ENCODE assay signal across 11 cellular contexts in genomic region chr2:25960920-25961319, GRCh38. TPM values are rescaled to one million over a fixed set of nuclear protein-coding genes. Genes with fewer than 3 reads are reported as not detected.
DNase-seq lines count a peak whose midpoint lies in the region; ATAC-seq and TF ChIP-seq lines count a peak whose summit lies in the region.
"Had no signal": no experiment of that assay in that cellular context is flagged by ENCODE, and none has a peak within 500 bp of the region (broad histone marks: within the 10 kb centered on the region; RNA-seq: fewer than 3 reads in every experiment).

No MANE protein-coding gene starts in this region.

- ATAC-seq in GM23338: no peak

- H3K4me3 ChIP-seq in GM23338: no peak overlapping the region
- H3K4me3 ChIP-seq in OCI-LY7 (ENCODE audit: low read depth, low read length, poor library complexity, severe bottlenecking): no peak overlapping the region
- no peak overlapping the region for H3K4me3 ChIP-seq in dorsolateral prefrontal cortex
- no peak overlapping the region for H3K4me3 ChIP-seq in parathyroid adenoma (ENCODE audit: low read depth, low read length)
- H3K4me3 ChIP-seq: transverse colon had no signal

- H3K9ac ChIP-seq in parathyroid adenoma: no peak overlapping the region

- TF ChIP-seq CTCF in GM23338 (conservative IDR thresholded peaks at IDR 0.05; ENCODE audit: low read depth in 2 of 2) (no peak), OCI-LY7 (conservative IDR thresholded peaks at IDR 0.05; ENCODE audit: low read length) (no peak), dorsolateral prefrontal cortex (IDR thresholded peaks at IDR 0.05 in 54 of 56, conservative IDR thresholded peaks at IDR 0.05 in 2 of 56; ENCODE audit: low read depth in 1 of 56, partially characterized antibody in 56 of 56) (no peak), parathyroid adenoma (IDR thresholded peaks at IDR 0.05) (no peak)

- H3K4me1 ChIP-seq in GM23338 (ENCODE audit: insufficient read depth) (no peaks in the 10 kb centered on the region), OCI-LY7 (ENCODE audit: insufficient read depth, low read length, poor library complexity, severe bottlenecking) (peaks cover 10% of the 10 kb centered on the region), parathyroid adenoma (peaks cover 23% of the 10 kb centered on the region)

- H3K79me2 ChIP-seq in GM23338 (replicated peaks; ENCODE audit: insufficient read depth) (peaks cover 16% of the 10 kb centered on the region; the same call in 1 of the 2 replicates), OCI-LY7 (ENCODE audit: insufficient read depth, low read depth, low read length) (no peaks in the 10 kb centered on the region), parathyroid adenoma (peaks cover 6% of the 10 kb centered on the region)

- H2AFZ ChIP-seq in GM23338: no peak overlapping the region
- H2AFZ ChIP-seq in OCI-LY7 (ENCODE audit: low read length): no peak overlapping the region
- peak overlapping the region; percentile 40 for H2AFZ ChIP-seq in parathyroid adenoma

- H3K36me3 Mint-ChIP-seq in GM23338 (ENCODE audit: low read depth): peaks cover 11% of the 10 kb centered on the region

- peaks cover 7% of the 10 kb centered on the region for H3K27me3 Mint-ChIP-seq in GM23338 (ENCODE audit: insufficient read depth, low read depth, poor library complexity)
- H3K27me3 Mint-ChIP-seq: brain had no signal

- CTCF ChIA-PET in OCI-LY7 (lab: Charles Lee; ENCODE audit: unreplicated experiment): no interaction called here

- H3K9me3 ChIP-seq in OCI-LY7 (ENCODE audit: low read length) (no peaks in the 10 kb centered on the region), parathyroid adenoma (ENCODE audit: control insufficient read depth, low read length) (no peaks in the 10 kb centered on the region)
- H3K9me3 ChIP-seq: transverse colon had no signal

- no peak overlapping the region for H3K4me3 Mint-ChIP-seq in GM23338
- H3K4me3 Mint-ChIP-seq: brain had no signal

- BruUV-seq in OCI-LY7 (replicated peaks; lab: Mats Ljungman, UMichigan): no TSS peak

- H3K4me1 Mint-ChIP-seq in GM23338: no peaks in the 10 kb centered on the region

- DNase-seq in GM23338 (ENCODE audit: low spot score) (no peak), OCI-LY7 (ENCODE audit: low spot score) (no peak), dorsolateral prefrontal cortex (no peak), iPS-NIHi11 (ENCODE audit: low spot score) (no peak), nucleus accumbens (lab: John Stamatoyannopoulos, UW) (no peak), RPMI8226 (no peak)
- DNase-seq: activated CD4-positive, alpha-beta T cell treated with anti-CD3 and anti-CD28 coated beads for 1 hour; stimulated activated CD4-positive, alpha-beta T cell treated with anti-CD3 and anti-CD28 coated beads, Interleukin-12 subunit alpha, Interleukin-12 subunit beta, amount 100 ng/mL, for 4 hours; transverse colon had no signal

- H3K4me2 ChIP-seq in GM23338 (no peak overlapping the region), OCI-LY7 (ENCODE audit: low read length) (0 out of 2 replicates have a peak overlapping the region, but pooled peaks have one; percentile 11), parathyroid adenoma (ENCODE audit: low read length) (no peak overlapping the region)

- intact Hi-C loops in OCI-LY7 (cut with micrococcal nuclease; ENCODE audit: unreplicated experiment) (no loop called here), dorsolateral prefrontal cortex (cut with DNase I) (no loop called here)

- H4K20me1 ChIP-seq in GM23338 (replicated peaks; ENCODE audit: insufficient read depth) (peaks cover 3% of the 10 kb centered on the region; the same call in 1 of the 2 replicates), OCI-LY7 (ENCODE audit: insufficient read depth, low read length) (no peaks in the 10 kb centered on the region)

- 0 out of 2 replicates have a peak, but pooled peaks cover 3% of the 10 kb centered on the region for H3K36me3 ChIP-seq in GM23338 (ENCODE audit: insufficient read depth)
- H3K36me3 ChIP-seq in OCI-LY7 (ENCODE audit: insufficient read depth, low read length): no peaks in the 10 kb centered on the region
- H3K36me3 ChIP-seq in parathyroid adenoma (ENCODE audit: control insufficient read depth, insufficient read depth, low read length): no peaks in the 10 kb centered on the region
- H3K36me3 ChIP-seq: transverse colon had no signal

- no peaks in the 10 kb centered on the region for H3K9me2 ChIP-seq in GM23338 (ENCODE audit: insufficient read depth)
- no peaks in the 10 kb centered on the region for H3K9me2 ChIP-seq in OCI-LY7 (ENCODE audit: insufficient read depth, low read length)

- no peaks in the 10 kb centered on the region for H3K27me3 ChIP-seq in GM23338 (ENCODE audit: insufficient read depth)
- no peaks in the 10 kb centered on the region for H3K27me3 ChIP-seq in dorsolateral prefrontal cortex
- no peaks in the 10 kb centered on the region for H3K27me3 ChIP-seq in parathyroid adenoma (ENCODE audit: control insufficient read depth, insufficient read depth, low read length)
- H3K27me3 ChIP-seq: transverse colon had no signal

- POLR2A ChIA-PET in OCI-LY7 (lab: Charles Lee): no interaction called here

- peak overlapping the region; percentile 0; the same call in 1 of the 2 replicates for H3K27ac Mint-ChIP-seq in GM23338

- H3K9me3 Mint-ChIP-seq in GM23338: no peaks in the 10 kb centered on the region
- H3K9me3 Mint-ChIP-seq: brain had no signal

- H3F3A ChIP-seq in GM23338 (replicated peaks; ENCODE audit: low read depth): no peaks in the 10 kb centered on the region

- peak overlapping the region; percentile 53; the same call in 1 of the 2 replicates for H3K27ac ChIP-seq in GM23338 (ENCODE audit: low read depth)
- no peak overlapping the region for H3K27ac ChIP-seq in OCI-LY7 (ENCODE audit: low read depth, low read length, poor library complexity, severe bottlenecking)
- H3K27ac ChIP-seq in dorsolateral prefrontal cortex: peak overlapping the region in 41 of 59 donors; percentile 1 to 71 (median 41)
- peak overlapping the region; percentile 50 for H3K27ac ChIP-seq in parathyroid adenoma
- H3K27ac ChIP-seq: transverse colon had no signal

TF ChIP-seq in GM23338, 12 proteins besides CTCF, POLR2A, EP300 and RAD21 (continues in another document):
- TF ChIP-seq REST (IDR thresholded peaks at IDR 0.05; ENCODE audit: unreplicated experiment) (no peak), POLR2AphosphoS5 (IDR thresholded peaks at IDR 0.05; ENCODE audit: low read depth) (no peak), EZH2phosphoT487 (IDR thresholded peaks at IDR 0.05; ENCODE audit: unreplicated experiment) (no peak), ZNF114 (CRISPR knock-in tag; IDR thresholded peaks at IDR 0.05) (no peak), STAT1 (IDR thresholded peaks at IDR 0.05; ENCODE audit: unreplicated experiment) (no peak), EZH2 (IDR thresholded peaks at IDR 0.05; ENCODE audit: low read depth, unreplicated experiment) (no peak), ETS1 (IDR thresholded peaks at IDR 0.05) (no peak), NANOG (IDR thresholded peaks at IDR 0.05; ENCODE audit: borderline replicate concordance) (no peak), ZNF331 (CRISPR knock-in tag; IDR thresholded peaks at IDR 0.05; ENCODE audit: low read depth) (no peak)

RNA-seq across cellular contexts. Expression of gene KIF3C, which starts 21.4 kb away (rescaled TPM):
- total RNA-seq in GM23338 (2014; rRNA removed; shearing (Covaris generic)): 34.6 and 40.0 TPM in 2 replicates
- polyA plus RNA-seq in GM23338 (2016; fragmentation: Nextera tagmentation; extraction: Ambion mirVana): 14.9 and 16.7 TPM in 2 replicates
- total RNA-seq in OCI-LY7 (2014; rRNA removed; shearing (Covaris generic)): 3.8 and 4.0 TPM in 2 replicates
- total RNA-seq in OCI-LY7 (2022) (10.5 and 11.4 TPM in 2 replicates), dorsolateral prefrontal cortex (100 to 1,000 TPM in 119 of 120 experiments, 10 to 100 TPM in 1; 82.2 to 364 (median 248) TPM)
